In the genomic region with DNA sequence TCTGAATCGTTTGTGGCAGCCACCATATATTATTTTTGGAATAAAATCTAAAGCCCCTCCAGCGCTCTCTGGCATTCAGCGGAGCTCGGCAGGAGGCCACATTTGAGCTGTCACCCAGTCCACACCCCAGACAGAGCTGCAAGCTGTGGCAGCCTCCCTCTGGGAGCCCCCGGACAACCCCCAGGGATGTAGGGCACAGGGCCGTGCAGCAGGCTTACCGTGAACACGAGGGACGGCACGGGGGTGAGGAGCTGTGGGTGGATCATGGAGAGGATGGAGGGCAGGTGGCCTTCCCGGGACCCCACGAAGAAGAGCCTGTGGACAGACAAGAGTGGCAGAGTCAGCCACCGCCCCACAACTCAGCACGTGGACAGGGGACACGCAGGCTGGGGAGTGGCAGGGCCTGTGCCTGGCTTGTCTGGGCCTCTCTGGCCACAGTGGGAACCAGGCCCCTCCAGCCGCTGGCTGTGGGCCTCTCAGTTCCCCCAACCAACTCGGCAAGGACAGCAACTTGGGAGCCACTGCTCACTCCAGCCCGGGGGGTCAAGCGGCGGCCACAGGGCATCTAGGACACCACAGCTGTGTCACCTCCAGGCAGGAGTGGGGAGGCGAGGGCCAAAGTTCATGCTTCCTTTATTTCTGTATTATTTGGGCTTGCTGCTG, we compare ENCODE assay signal across 2 cellular contexts.
TF ChIP-seq lines count a peak whose summit lies in the region.

No MANE protein-coding gene starts in this region.

TF ChIP-seq in GM12878, 131 proteins besides CTCF, POLR2A, EP300 and RAD21:
- peak; percentile 31; the same call in 1 of the 2 replicates for TF ChIP-seq POLR2AphosphoS5 (IDR thresholded peaks at IDR 0.05; ENCODE audit: low read length)
- no peak for TF ChIP-seq EED (IDR thresholded peaks at IDR 0.05; ENCODE audit: low read depth)

TF ChIP-seq in HepG2, 621 proteins besides CTCF, POLR2A, EP300 and RAD21:
- TF ChIP-seq ISX (CRISPR knock-in tag; conservative IDR thresholded peaks at IDR 0.05) (no peak), EEA1 (CRISPR knock-in tag; IDR thresholded peaks at IDR 0.05; ENCODE audit: borderline replicate concordance) (no peak), ATF6 (CRISPR knock-in tag; conservative IDR thresholded peaks at IDR 0.05) (no peak), ONECUT2 (CRISPR knock-in tag; IDR thresholded peaks at IDR 0.05) (no peak), ADNP (CRISPR knock-in tag; IDR thresholded peaks at IDR 0.05) (no peak), ZNF546 (CRISPR knock-in tag; conservative IDR thresholded peaks at IDR 0.05) (no peak), GTF3A (CRISPR knock-in tag; conservative IDR thresholded peaks at IDR 0.05) (no peak), SMC3 (IDR thresholded peaks at IDR 0.05; ENCODE audit: low read length) (no peak), DR1 (CRISPR knock-in tag; IDR thresholded peaks at IDR 0.05) (no peak), KLF6 (CRISPR knock-in tag; IDR thresholded peaks at IDR 0.05) (no peak), ZNF891 (CRISPR knock-in tag; IDR thresholded peaks at IDR 0.05) (no peak), AGO2 (optimal IDR thresholded peaks at IDR 0.05; ENCODE audit: low read depth, low read length) (peak; percentile 82), ZNF329 (CRISPR knock-in tag; IDR thresholded peaks at IDR 0.05; ENCODE audit: low read depth) (no peak), RBM22 (optimal IDR thresholded peaks at IDR 0.05; ENCODE audit: low read length) (peak; percentile 52), ZNF253 (CRISPR knock-in tag; IDR thresholded peaks at IDR 0.05; ENCODE audit: borderline replicate concordance) (no peak), RBFOX2 (IDR thresholded peaks at IDR 0.05; ENCODE audit: low read depth, low read length) (peak; percentile 47), ZNF768 (CRISPR knock-in tag; IDR thresholded peaks at IDR 0.05) (peak; percentile 32; the same call in 1 of the 2 replicates), ZNF772 (CRISPR knock-in tag; IDR thresholded peaks at IDR 0.05) (no peak)
- TF ChIP-seq, protein P1, sequence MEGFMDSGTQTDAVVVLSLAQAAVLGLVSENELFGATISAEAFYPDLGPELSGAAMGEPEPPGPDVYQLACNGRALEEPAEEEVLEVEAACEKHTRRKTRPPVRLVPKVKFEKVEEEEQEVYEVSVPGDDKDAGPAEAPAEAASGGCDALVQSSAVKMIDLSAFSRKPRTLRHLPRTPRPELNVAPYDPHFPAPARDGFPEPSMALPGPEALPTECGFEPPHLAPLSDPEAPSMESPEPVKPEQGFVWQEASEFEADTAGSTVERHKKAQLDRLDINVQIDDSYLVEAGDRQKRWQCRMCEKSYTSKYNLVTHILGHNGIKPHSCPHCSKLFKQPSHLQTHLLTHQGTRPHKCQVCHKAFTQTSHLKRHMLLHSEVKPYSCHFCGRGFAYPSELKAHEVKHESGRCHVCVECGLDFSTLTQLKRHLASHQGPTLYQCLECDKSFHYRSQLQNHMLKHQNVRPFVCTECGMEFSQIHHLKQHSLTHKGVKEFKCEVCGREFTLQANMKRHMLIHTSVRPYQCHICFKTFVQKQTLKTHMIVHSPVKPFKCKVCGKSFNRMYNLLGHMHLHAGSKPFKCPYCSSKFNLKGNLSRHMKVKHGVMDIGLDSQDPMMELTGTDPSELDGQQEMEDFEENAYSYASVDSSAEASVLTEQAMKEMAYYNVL (CRISPR knock-in tag; IDR thresholded peaks at IDR 0.05; ENCODE audit: borderline replicate concordance) = no peak
- TF ChIP-seq, protein P2, sequence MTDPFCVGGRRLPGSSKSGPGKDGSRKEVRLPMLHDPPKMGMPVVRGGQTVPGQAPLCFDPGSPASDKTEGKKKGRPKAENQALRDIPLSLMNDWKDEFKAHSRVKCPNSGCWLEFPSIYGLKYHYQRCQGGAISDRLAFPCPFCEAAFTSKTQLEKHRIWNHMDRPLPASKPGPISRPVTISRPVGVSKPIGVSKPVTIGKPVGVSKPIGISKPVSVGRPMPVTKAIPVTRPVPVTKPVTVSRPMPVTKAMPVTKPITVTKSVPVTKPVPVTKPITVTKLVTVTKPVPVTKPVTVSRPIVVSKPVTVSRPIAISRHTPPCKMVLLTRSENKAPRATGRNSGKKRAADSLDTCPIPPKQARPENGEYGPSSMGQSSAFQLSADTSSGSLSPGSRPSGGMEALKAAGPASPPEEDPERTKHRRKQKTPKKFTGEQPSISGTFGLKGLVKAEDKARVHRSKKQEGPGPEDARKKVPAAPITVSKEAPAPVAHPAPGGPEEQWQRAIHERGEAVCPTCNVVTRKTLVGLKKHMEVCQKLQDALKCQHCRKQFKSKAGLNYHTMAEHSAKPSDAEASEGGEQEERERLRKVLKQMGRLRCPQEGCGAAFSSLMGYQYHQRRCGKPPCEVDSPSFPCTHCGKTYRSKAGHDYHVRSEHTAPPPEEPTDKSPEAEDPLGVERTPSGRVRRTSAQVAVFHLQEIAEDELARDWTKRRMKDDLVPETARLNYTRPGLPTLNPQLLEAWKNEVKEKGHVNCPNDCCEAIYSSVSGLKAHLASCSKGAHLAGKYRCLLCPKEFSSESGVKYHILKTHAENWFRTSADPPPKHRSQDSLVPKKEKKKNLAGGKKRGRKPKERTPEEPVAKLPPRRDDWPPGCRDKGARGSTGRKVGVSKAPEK (CRISPR knock-in tag; IDR thresholded peaks at IDR 0.05; ENCODE audit: borderline replicate concordance) = no peak
- TF ChIP-seq, protein P3, sequence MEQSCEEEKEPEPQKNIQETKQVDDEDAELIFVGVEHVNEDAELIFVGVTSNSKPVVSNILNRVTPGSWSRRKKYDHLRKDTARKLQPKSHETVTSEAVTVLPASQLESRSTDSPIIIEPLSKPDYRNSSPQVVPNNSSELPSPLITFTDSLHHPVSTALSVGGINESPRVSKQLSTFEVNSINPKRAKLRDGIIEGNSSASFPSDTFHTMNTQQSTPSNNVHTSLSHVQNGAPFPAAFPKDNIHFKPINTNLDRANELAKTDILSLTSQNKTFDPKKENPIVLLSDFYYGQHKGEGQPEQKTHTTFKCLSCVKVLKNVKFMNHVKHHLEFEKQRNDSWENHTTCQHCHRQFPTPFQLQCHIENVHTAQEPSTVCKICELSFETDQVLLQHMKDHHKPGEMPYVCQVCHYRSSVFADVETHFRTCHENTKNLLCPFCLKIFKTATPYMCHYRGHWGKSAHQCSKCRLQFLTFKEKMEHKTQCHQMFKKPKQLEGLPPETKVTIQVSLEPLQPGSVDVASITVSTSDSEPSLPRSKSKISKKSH (CRISPR knock-in tag; IDR thresholded peaks at IDR 0.05; ENCODE audit: borderline replicate concordance) = no peak
TF ChIP-seq in HepG2: peak in this region for 4.
